ENCODE assay signal across 8 cellular contexts in genomic region chr11:43359432-43359818, GRCh38. TPM values are rescaled to one million over a fixed set of nuclear protein-coding genes. Genes with fewer than 3 reads are reported as not detected.
A peak's percentile ranks its signal among the peaks of the same experiment; 100 is the strongest.
DNase-seq lines count a peak whose midpoint lies in the region; ATAC-seq and TF ChIP-seq lines count a peak whose summit lies in the region.

No MANE protein-coding gene starts in this region.

- no peaks in the 10 kb centered on the region for H3K36me3 ChIP-seq in Caco-2 (ENCODE audit: control insufficient read depth, insufficient read depth, low read length)
- no peaks in the 10 kb centered on the region for H3K36me3 ChIP-seq in lung (ENCODE audit: control insufficient read depth in 2 of 2, insufficient read depth in 2 of 2, low read length in 2 of 2)
- peaks cover 0 to 4% (median 0%) of the 10 kb centered on the region in 3 donors for H3K36me3 ChIP-seq in tibial artery

- H3K9me3 ChIP-seq in Caco-2: no peaks in the 10 kb centered on the region
- H3K9me3 ChIP-seq in lung (ENCODE audit: control insufficient read depth in 2 of 2, insufficient read depth in 1 of 2, low read length in 1 of 2): no peaks in the 10 kb centered on the region
- no peaks in the 10 kb centered on the region for H3K9me3 ChIP-seq in tibial artery

- H3K36me3 Mint-ChIP-seq in Caco-2 (ENCODE audit: insufficient read depth, unreplicated experiment): peaks cover 19% of the 10 kb centered on the region
- peaks cover 16% of the 10 kb centered on the region for H3K36me3 Mint-ChIP-seq in dendritic cell treated with granulocyte-macrophage colony-stimulating factor and Interleukin-4, amounts not matched to agents 40 ng/mL and 50 ng/mL, for 4 days (ENCODE audit: low read depth)

- TF ChIP-seq CTCF in Caco-2 (IDR thresholded peaks at IDR 0.05; ENCODE audit: insufficient read depth in 1 of 2, low read depth in 1 of 2, low read length in 1 of 2, severe bottlenecking in 1 of 2, unreplicated experiment in 1 of 2) (no peak), lung (IDR thresholded peaks at IDR 0.05; ENCODE audit: control extremely low read depth, extremely low read depth) (no peak), tibial artery (IDR thresholded peaks at IDR 0.05) (no peak)

- H3K27me3 ChIP-seq in Caco-2 (replicated peaks; ENCODE audit: control insufficient read depth, insufficient read depth, low read length) (no peaks in the 10 kb centered on the region), lung (ENCODE audit: control insufficient read depth, insufficient read depth) (no peaks in the 10 kb centered on the region), tibial artery (no peaks in the 10 kb centered on the region)

- H3K4me1 Mint-ChIP-seq in Caco-2 (ENCODE audit: low read depth, unreplicated experiment): no peaks in the 10 kb centered on the region
- peaks cover 32% of the 10 kb centered on the region for H3K4me1 Mint-ChIP-seq in dendritic cell treated with granulocyte-macrophage colony-stimulating factor and Interleukin-4, amounts not matched to agents 40 ng/mL and 50 ng/mL, for 4 days (ENCODE audit: low read depth)

- POLR2A ChIA-PET in Caco-2 (lab: Charles Lee): no interaction called here

- intact Hi-C loops in Caco-2 (cut with micrococcal nuclease; ENCODE audit: unreplicated experiment): loop anchor here (2.0 kb wide), 3 partner anchors 17 to 59 kb away; no protein-coding TSS in a partner anchor
- intact Hi-C loops in dendritic cell treated with granulocyte-macrophage colony-stimulating factor and Interleukin-4, amounts not matched to agents 40 ng/mL and 50 ng/mL, for 4 days (cut with micrococcal nuclease): loop anchor here (2.0 kb wide), 1 partner anchor 47 kb away; no protein-coding TSS in a partner anchor
- intact Hi-C loops in tibial artery (cut with DNase I; ENCODE audit: low total_unique reads): no loop called here

- no peaks in the 10 kb centered on the region for H3K27me3 Mint-ChIP-seq in Caco-2 (ENCODE audit: insufficient read depth, unreplicated experiment)
- H3K27me3 Mint-ChIP-seq in dendritic cell treated with granulocyte-macrophage colony-stimulating factor and Interleukin-4, amounts not matched to agents 40 ng/mL and 50 ng/mL, for 4 days: peaks cover 2% of the 10 kb centered on the region

- H3K4me3 ChIP-seq in Caco-2 (ENCODE audit: low read depth, low read length): peak overlapping the region; percentile 93
- H3K4me3 ChIP-seq in lung: peak overlapping the region; percentile 96
- peak overlapping the region; percentile 87 to 100 for H3K4me3 ChIP-seq in tibial artery

- H3K4me1 ChIP-seq in Caco-2: peaks cover 4% of the 10 kb centered on the region; the same call in 1 of the 2 replicates
- H3K4me1 ChIP-seq in lung (ENCODE audit: control insufficient read depth in 2 of 2, insufficient read depth in 2 of 2, low read length in 2 of 2): peaks cover 0 to 13% of the 10 kb centered on the region in 2 donors
- peaks cover 0 to 20% (median 16%) of the 10 kb centered on the region in 4 donors for H3K4me1 ChIP-seq in tibial artery

- BruUV-seq in Caco-2 (replicated peaks; lab: Mats Ljungman, UMichigan): no TSS peak

- peak overlapping the region; percentile 96 for H3K4me3 Mint-ChIP-seq in Caco-2 (ENCODE audit: unreplicated experiment)
- peak overlapping the region; percentile 98 for H3K4me3 Mint-ChIP-seq in dendritic cell treated with granulocyte-macrophage colony-stimulating factor and Interleukin-4, amounts not matched to agents 40 ng/mL and 50 ng/mL, for 4 days

- peak overlapping the region; percentile 98 for H3K27ac Mint-ChIP-seq in Caco-2 (ENCODE audit: unreplicated experiment)
- H3K27ac Mint-ChIP-seq in dendritic cell treated with granulocyte-macrophage colony-stimulating factor and Interleukin-4, amounts not matched to agents 40 ng/mL and 50 ng/mL, for 4 days: peak overlapping the region; percentile 98

- 0 to 1% methylated on average over 14 of the region's 14 CpGs for WGBS in lung, 2 donors

- H3K9me3 Mint-ChIP-seq in Caco-2 (ENCODE audit: unreplicated experiment): no peaks in the 10 kb centered on the region
- no peaks in the 10 kb centered on the region for H3K9me3 Mint-ChIP-seq in dendritic cell treated with granulocyte-macrophage colony-stimulating factor and Interleukin-4, amounts not matched to agents 40 ng/mL and 50 ng/mL, for 4 days

- H3K27ac ChIP-seq in lung (ENCODE audit: low read depth in 1 of 2, low read length in 1 of 2) (peak overlapping the region; percentile 86 to 97), tibial artery (peak overlapping the region; percentile 85 to 98)

- peak in 1 of 2 experiments; percentile 41 for DNase-seq in Caco-2
- peak; percentile 70 for DNase-seq in RKO (ENCODE audit: low spot score)
- DNase-seq in lung (ENCODE audit: low spot score): no peak
- no peak for DNase-seq in tibial artery
- no peak for DNase-seq in NCI-H187 treated with DMSO at 0.1 percent for 48 hours (lab: John Stamatoyannopoulos, UW)

- CTCF ChIA-PET in Caco-2 (lab: Charles Lee): interaction anchor here (1.2 to 1.7 kb wide), 3 partner anchors 48 to 60 kb away, joined by 5 to 20 read pairs (median 7); partner anchors contain the start of gene API5

- ATAC-seq in GM19025 (IDR thresholded peaks at IDR 0.05; ENCODE audit: low read depth, unreplicated experiment): peak; percentile 30
- peak; percentile 38 for ATAC-seq in HG03097 (IDR thresholded peaks at IDR 0.05; ENCODE audit: low FRiP score, unreplicated experiment)
- peak; percentile 9 for ATAC-seq in lung (ENCODE audit: insufficient read depth, low FRiP score)

RNA-seq across cellular contexts. Expression of gene TTC17, which starts 0.7 kb away (rescaled TPM):
- total RNA-seq in Caco-2 (2022) (73.1 and 79.3 TPM in 2 replicates), lung (100 to 1,000 TPM in 1 of 2 donors, 10 to 100 TPM in 1; 69.2 to 218 TPM)
- polyA plus RNA-seq in lung: 10 to 100 TPM; 30.7 to 41.9 TPM

RNA-seq across cellular contexts. Expression of gene API5, which starts 47.6 kb away (rescaled TPM):
- 129 and 140 TPM in 2 replicates for total RNA-seq in Caco-2 (2022)
- 10 to 100 TPM; 87.4 to 88.6 TPM for total RNA-seq in lung
- polyA plus RNA-seq in lung: 10 to 100 TPM; 26.6 to 44.3 TPM
